Comparison of ENCODE assay signal across 8 cellular contexts in the genomic region with DNA sequence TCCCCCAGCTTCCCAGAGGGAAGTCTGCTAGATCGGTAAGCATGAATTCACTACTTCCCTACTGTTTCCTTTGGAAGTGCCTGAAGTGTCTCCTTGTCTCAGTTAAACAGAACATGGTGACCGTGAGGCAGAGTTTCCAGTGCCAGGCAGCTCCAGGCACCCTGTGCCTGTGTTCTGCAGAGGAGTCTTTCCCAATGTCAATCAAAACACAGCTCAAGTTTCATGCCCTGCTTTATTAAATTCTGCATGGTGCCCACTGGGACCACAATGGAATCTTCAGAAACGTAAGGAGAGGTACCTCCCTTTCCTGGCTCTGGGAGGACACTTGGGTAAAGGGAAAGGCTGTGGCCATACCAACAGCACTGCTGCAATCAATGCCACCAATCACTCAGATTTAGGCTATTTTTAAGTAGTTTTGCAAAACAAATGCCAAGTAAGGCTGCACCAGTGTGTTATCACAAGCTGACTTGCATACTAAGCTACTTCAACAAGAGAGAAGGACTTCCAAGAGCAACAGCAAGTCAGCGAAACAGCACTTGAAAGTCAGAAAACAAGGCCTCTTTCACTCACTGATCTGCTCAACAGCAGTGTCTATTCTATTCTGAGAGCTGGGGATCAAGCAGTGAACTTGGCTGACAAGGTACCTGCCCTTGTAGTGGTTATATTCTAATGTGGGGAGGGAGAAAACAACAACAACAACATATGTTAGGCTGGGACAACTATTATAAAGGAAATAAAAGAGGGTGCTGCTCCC. TPM values are rescaled to one million over a fixed set of nuclear protein-coding genes. Genes with fewer than 3 reads are reported as not detected.
A peak's percentile ranks its signal among the peaks of the same experiment; 100 is the strongest.
DNase-seq lines count a peak whose midpoint lies in the region; ATAC-seq and TF ChIP-seq lines count a peak whose summit lies in the region.

No MANE protein-coding gene starts in this region.

- peak overlapping the region; percentile 59; the same call in 1 of the 2 replicates for H3K23ac ChIP-seq in IMR-90 (ENCODE audit: low read depth, low read length)

- no peak overlapping the region for H2AK9ac ChIP-seq in IMR-90 (replicated peaks; ENCODE audit: low read depth, low read length, poor library complexity)

- no peak for TF ChIP-seq CTCF in IMR-90 (conservative IDR thresholded peaks at IDR 0.05; ENCODE audit: low read depth, low read length)

- peaks cover 6% of the 10 kb centered on the region for H3K9me3 Mint-ChIP-seq in activated naive CD8-positive, alpha-beta T cell treated with anti-CD3 and anti-CD28 coated beads, Interleukin-2, amount 50 U/mL, for 24 hours
- no peaks in the 10 kb centered on the region for H3K9me3 Mint-ChIP-seq in stimulated activated effector memory CD8-positive, alpha-beta T cell treated with anti-CD3 and anti-CD28 coated beads, Interleukin-12 subunit alpha, Interleukin-12 subunit beta, amount 100 ng/mL, for 72 hours

- no peak overlapping the region for H3K4me3 ChIP-seq in IMR-90 (ENCODE audit: insufficient read depth, low read depth, low read length)
- H3K4me3 ChIP-seq in iPS-18a (ENCODE audit: low read length) = no peak overlapping the region

- no peak overlapping the region for H3K4me3 Mint-ChIP-seq in activated naive CD8-positive, alpha-beta T cell treated with anti-CD3 and anti-CD28 coated beads, Interleukin-2, amount 50 U/mL, for 24 hours
- H3K4me3 Mint-ChIP-seq in stimulated activated effector memory CD8-positive, alpha-beta T cell treated with anti-CD3 and anti-CD28 coated beads, Interleukin-12 subunit alpha, Interleukin-12 subunit beta, amount 100 ng/mL, for 72 hours = peak overlapping the region; percentile 41

- H2AK5ac ChIP-seq in IMR-90 (ENCODE audit: low read depth, low read length) = no peak overlapping the region

- H3K18ac ChIP-seq in IMR-90 (ENCODE audit: low read depth, low read length) = no peak overlapping the region

- H4K91ac ChIP-seq in IMR-90 (ENCODE audit: insufficient read depth, low read depth, low read length) = no peak overlapping the region

- dilution Hi-C loops in IMR-90 (cut with HindIII; ENCODE audit: low sequenced_read_pairs, unreplicated experiment) = no loop called here

- H2AFZ ChIP-seq in IMR-90 (replicated peaks; ENCODE audit: low read length, poor library complexity) = no peak overlapping the region

- no peak overlapping the region; the same call in 1 of the 2 replicates for H3K4me2 ChIP-seq in IMR-90 (ENCODE audit: low read depth, low read length)

- H4K8ac ChIP-seq in IMR-90 (ENCODE audit: low read depth in 2 of 2, low read length in 2 of 2) = no peak overlapping the region

- H2BK5ac ChIP-seq in IMR-90 (ENCODE audit: low read depth, low read length, poor library complexity, severe bottlenecking) = no peak overlapping the region

- TF ChIP-seq POLR2A in IMR-90 (IDR thresholded peaks at IDR 0.05; ENCODE audit: low read depth, low read length) = no peak

- H3K56ac ChIP-seq in IMR-90 (ENCODE audit: extremely low read depth, insufficient read depth, low read length) = no peak overlapping the region

- H3K36me3 ChIP-seq in IMR-90 (ENCODE audit: control insufficient read depth, insufficient read depth, low read length) (peaks cover 4% of the 10 kb centered on the region), iPS-18a (ENCODE audit: control insufficient read depth, low read depth, low read length) (peaks cover 2% of the 10 kb centered on the region)

- peaks cover 57% of the 10 kb centered on the region for H3K4me1 Mint-ChIP-seq in activated naive CD8-positive, alpha-beta T cell treated with anti-CD3 and anti-CD28 coated beads, Interleukin-2, amount 50 U/mL, for 24 hours
- peaks cover 77% of the 10 kb centered on the region for H3K4me1 Mint-ChIP-seq in stimulated activated effector memory CD8-positive, alpha-beta T cell treated with anti-CD3 and anti-CD28 coated beads, Interleukin-12 subunit alpha, Interleukin-12 subunit beta, amount 100 ng/mL, for 72 hours

- H3K4me1 ChIP-seq in IMR-90 (ENCODE audit: control insufficient read depth, insufficient read depth, low read length) (peaks cover 9% of the 10 kb centered on the region), iPS-18a (ENCODE audit: control insufficient read depth, low read depth, low read length) (peaks cover 28% of the 10 kb centered on the region)

- H4K20me1 ChIP-seq in IMR-90 (ENCODE audit: insufficient read depth, low read length) = peaks cover 26% of the 10 kb centered on the region

- no peak overlapping the region for H2BK120ac ChIP-seq in IMR-90 (ENCODE audit: low read depth, low read length)

- H3K14ac ChIP-seq in IMR-90 (replicated peaks; ENCODE audit: low read depth, low read length) = peak overlapping the region; percentile 1

- H3K4ac ChIP-seq in IMR-90 (ENCODE audit: low read depth, low read length) = no peak overlapping the region

- POLR2A ChIA-PET in IMR-90 (lab: Charles Lee; ENCODE audit: unreplicated experiment) = interaction anchor here (0.5 kb wide), 1 partner anchor 40 kb away, joined by 5 read pairs; no protein-coding TSS in a partner anchor

- H3K27me3 ChIP-seq in IMR-90 (ENCODE audit: control insufficient read depth, insufficient read depth, low read length) = no peaks in the 10 kb centered on the region
- H3K27me3 ChIP-seq in iPS-18a (ENCODE audit: control insufficient read depth, insufficient read depth, low read length) = no peaks in the 10 kb centered on the region

- peak overlapping the region; percentile 1; the same call in 1 of the 2 replicates for H2BK20ac ChIP-seq in IMR-90 (ENCODE audit: low read depth, low read length)

- peaks cover 2% of the 10 kb centered on the region; the same call in 1 of the 2 replicates for H3K9me3 ChIP-seq in IMR-90 (ENCODE audit: control insufficient read depth, insufficient read depth, low read length)
- H3K9me3 ChIP-seq in iPS-18a (ENCODE audit: control insufficient read depth, low read depth, low read length) = no peaks in the 10 kb centered on the region

- no peak overlapping the region for H3K27ac ChIP-seq in IMR-90 (ENCODE audit: insufficient read depth, low read length)
- peak overlapping the region; percentile 2 for H3K27ac ChIP-seq in iPS-18a (ENCODE audit: low read length)

- WGBS in IMR-90 (ENCODE audit: extremely low coverage in 2 of 2, insufficient read length in 1 of 2), 2 experiments = 100% methylated on average over 1 of the region's 4 CpGs; no CpG with 5 or more reads in 1 of the 2 experiments

- peak; percentile 15; the same call in 1 of the 2 replicates for ATAC-seq in IMR-90 (ENCODE audit: low read depth)
- no peak for ATAC-seq in activated naive CD8-positive, alpha-beta T cell treated with anti-CD3 and anti-CD28 coated beads, Interleukin-2, amount 50 U/mL, for 24 hours
- ATAC-seq in stimulated activated effector memory CD8-positive, alpha-beta T cell treated with anti-CD3 and anti-CD28 coated beads, Interleukin-12 subunit alpha, Interleukin-12 subunit beta, amount 100 ng/mL, for 72 hours = no peak
- no peak for ATAC-seq in HG02870 (IDR thresholded peaks at IDR 0.05; ENCODE audit: unreplicated experiment)

- TF ChIP-seq RAD21 in IMR-90 (IDR thresholded peaks at IDR 0.05; ENCODE audit: low read length) = no peak

- CTCF ChIA-PET in IMR-90 (lab: Yijun Ruan, JAX) = interaction anchor here (1.2 kb wide), 2 partner anchors 9 to 10 kb away, joined by 3 to 4 read pairs; no protein-coding TSS in a partner anchor

- BruUV-seq in IMR-90 (replicated peaks; lab: Mats Ljungman, UMichigan) = no TSS peak

- intact Hi-C loops in IMR-90 (cut with micrococcal nuclease) = no loop called here

- no peak overlapping the region for H3K9ac ChIP-seq in IMR-90 (ENCODE audit: low read depth, low read length)
- no peak overlapping the region for H3K9ac ChIP-seq in iPS-18a (ENCODE audit: low read length)

- H4K5ac ChIP-seq in IMR-90 (ENCODE audit: low read depth, low read length) = no peak overlapping the region

- H3K27ac Mint-ChIP-seq in activated naive CD8-positive, alpha-beta T cell treated with anti-CD3 and anti-CD28 coated beads, Interleukin-2, amount 50 U/mL, for 24 hours = peak overlapping the region; percentile 66
- peak overlapping the region; percentile 88 for H3K27ac Mint-ChIP-seq in stimulated activated effector memory CD8-positive, alpha-beta T cell treated with anti-CD3 and anti-CD28 coated beads, Interleukin-12 subunit alpha, Interleukin-12 subunit beta, amount 100 ng/mL, for 72 hours

- in situ Hi-C loops in IMR-90 (cut with MboI; ENCODE audit: low sequenced_read_pairs) = loop anchor here (25.0 kb wide), 1 partner anchor 614 kb away; no protein-coding TSS in a partner anchor

- H3K79me1 ChIP-seq in IMR-90 (ENCODE audit: low read depth in 1 of 2, low read length in 2 of 2) = peaks cover 24 to 66% of the 10 kb centered on the region in 2 experiments

- H3K27me3 Mint-ChIP-seq in activated naive CD8-positive, alpha-beta T cell treated with anti-CD3 and anti-CD28 coated beads, Interleukin-2, amount 50 U/mL, for 24 hours = no peaks in the 10 kb centered on the region

- H3K36me3 Mint-ChIP-seq in activated naive CD8-positive, alpha-beta T cell treated with anti-CD3 and anti-CD28 coated beads, Interleukin-2, amount 50 U/mL, for 24 hours (ENCODE audit: low read depth) = peaks cover 25% of the 10 kb centered on the region
- H3K36me3 Mint-ChIP-seq in stimulated activated effector memory CD8-positive, alpha-beta T cell treated with anti-CD3 and anti-CD28 coated beads, Interleukin-12 subunit alpha, Interleukin-12 subunit beta, amount 100 ng/mL, for 72 hours = peaks cover 19% of the 10 kb centered on the region

- no peak overlapping the region for H2BK15ac ChIP-seq in IMR-90 (ENCODE audit: low read depth, low read length)

- peaks cover 10% of the 10 kb centered on the region for H3K9me1 ChIP-seq in IMR-90 (ENCODE audit: insufficient read depth, low read length)

- DNase-seq in IMR-90 (no peak), kidney tubule cell (ENCODE audit: low spot score) (no peak), NCI-H2107 treated with DMSO at 0.1 percent for 48 hours (lab: John Stamatoyannopoulos, UW; ENCODE audit: unreplicated experiment) (no peak), NCI-H1694 (lab: John Stamatoyannopoulos, UW) (no peak)
- no peak for DNase-seq in activated naive CD8-positive, alpha-beta T cell treated with anti-CD3 and anti-CD28 coated beads, Interleukin-2, amount 50 U/mL, for 24 hours
- DNase-seq in stimulated activated effector memory CD8-positive, alpha-beta T cell treated with anti-CD3 and anti-CD28 coated beads, Interleukin-12 subunit alpha, Interleukin-12 subunit beta, amount 100 ng/mL, for 72 hours (ENCODE audit: low spot score in 2 of 2) = no peak

TF ChIP-seq in IMR-90, 13 proteins besides CTCF, POLR2A, EP300 and RAD21 (continues in another document):
- no peak for TF ChIP-seq CHD1 (IDR thresholded peaks at IDR 0.05; ENCODE audit: low read depth, low read length)
- TF ChIP-seq SMC3 (IDR thresholded peaks at IDR 0.05; ENCODE audit: low read depth, low read length) = no peak
- no peak for TF ChIP-seq MAFK (IDR thresholded peaks at IDR 0.05; ENCODE audit: low read depth, low read length)
- no peak for TF ChIP-seq RCOR1 (IDR thresholded peaks at IDR 0.05; ENCODE audit: insufficient replicate concordance, low read length)

RNA-seq across cellular contexts. Expression of a gene that starts 14.9 kb away (rescaled TPM):
- total RNA-seq in IMR-90 (2012; rRNA removed) = 21.9 and 23.9 TPM in 2 replicates
- polyA plus RNA-seq in IMR-90 (2012; rRNA removed) = 14.4 and 16.2 TPM in 2 replicates
- 8.0 and 9.9 TPM in 2 replicates for polyA plus RNA-seq in IMR-90 (2012; cell fraction: cytosol; rRNA removed)
- 15.7 and 29.0 TPM in 2 replicates for polyA plus RNA-seq in IMR-90 (2012; cell fraction: nucleus; rRNA removed; ENCODE audit: low replicate concordance)
